Comparison of ENCODE assay signal across 8 cellular contexts in genomic region chr9:129138476-129139232, GRCh38. TPM values are rescaled to one million over a fixed set of nuclear protein-coding genes. Genes with fewer than 3 reads are reported as not detected.
A peak's percentile ranks its signal among the peaks of the same experiment; 100 is the strongest.
DNase-seq lines count a peak whose midpoint lies in the region; ATAC-seq and TF ChIP-seq lines count a peak whose summit lies in the region.

No MANE protein-coding gene starts in this region.

- peak overlapping the region; percentile 78 for H3K4me2 ChIP-seq in DOHH2 (ENCODE audit: low read length)

- TF ChIP-seq CTCF in DOHH2 (IDR thresholded peaks at IDR 0.05; ENCODE audit: low read depth, low read length, poor library complexity, severe bottlenecking) (no peak), activated B cell treated with CpG ODN at 0.5 μM for 24 hours (IDR thresholded peaks at IDR 0.05) (no peak), prostate gland (IDR thresholded peaks at IDR 0.05) (no peak), GM13977 (IDR thresholded peaks at IDR 0.05; ENCODE audit: extremely low read depth, insufficient read depth, missing control alignments) (no peak)

- peaks cover 14% of the 10 kb centered on the region for H3F3A ChIP-seq in DOHH2 (ENCODE audit: control insufficient read depth, insufficient read depth)

- intact Hi-C loops in activated B cell treated with CpG ODN at 0.5 μM for 24 hours (cut with micrococcal nuclease) = loop anchor here (1.0 kb wide), 6 partner anchors 38 to 747 kb away; no protein-coding TSS in a partner anchor
- intact Hi-C loops in Right ventricle myocardium superior (cut with DNase I) = loop anchor here (2.0 to 5.0 kb wide), 2 partner anchors 470 to 599 kb away; no protein-coding TSS in a partner anchor
- intact Hi-C loops in prostate gland (cut with DNase I) = loop anchor here (1.0 kb wide), 1 partner anchor 472 kb away; no protein-coding TSS in a partner anchor

- no peaks in the 10 kb centered on the region for H4K20me1 ChIP-seq in DOHH2 (ENCODE audit: control insufficient read depth, insufficient read depth, low read depth, low read length)

- no peaks in the 10 kb centered on the region for H3K27me3 ChIP-seq in DOHH2 (ENCODE audit: control insufficient read depth, low read length)
- H3K27me3 ChIP-seq in prostate gland (replicated peaks; ENCODE audit: insufficient read depth) = no peaks in the 10 kb centered on the region

- H3K36me3 Mint-ChIP-seq in activated B cell treated with CpG ODN at 0.5 μM for 24 hours (ENCODE audit: low read depth) = peaks cover 50% of the 10 kb centered on the region

- H3K9me3 ChIP-seq in DOHH2 (ENCODE audit: control insufficient read depth, insufficient read depth, low read length) (no peaks in the 10 kb centered on the region), prostate gland (no peaks in the 10 kb centered on the region)

- H3K4me3 ChIP-seq in DOHH2 (ENCODE audit: low read length) = no peak overlapping the region; the same call in 1 of the 2 replicates
- no peak overlapping the region for H3K4me3 ChIP-seq in prostate gland

- WGBS in prostate gland = 41% methylated on average over 21 of the region's 21 CpGs

- no peak overlapping the region for H3K27ac ChIP-seq in DOHH2 (ENCODE audit: low read depth, low read length)
- H3K27ac ChIP-seq in prostate gland = peak overlapping the region; percentile 99

- H3K4me1 ChIP-seq in DOHH2 (ENCODE audit: control insufficient read depth, low read length) = peaks cover 46% of the 10 kb centered on the region
- peaks cover 32% of the 10 kb centered on the region for H3K4me1 ChIP-seq in prostate gland (replicated peaks)

- POLR2A ChIA-PET in activated B cell treated with CpG ODN at 0.5 μM for 24 hours (lab: Charles Lee) = interaction anchor here (0.6 to 5.2 kb wide), 12 partner anchors 36 to 1741 kb away, joined by 3 to 62 read pairs (median 12); partner anchors contain the start of genes DOLPP1, IER5L, NTMT1 and SLC2A8

- DNase-seq in activated B cell treated with CpG ODN at 0.5 μM for 24 hours = no peak
- DNase-seq in Right ventricle myocardium superior = peak; percentile 78
- DNase-seq in prostate gland (ENCODE audit: low spot score) = peak; percentile 44
- no peak for DNase-seq in GM13977 (ENCODE audit: low spot score)
- no peak for DNase-seq in SHP77 (lab: John Stamatoyannopoulos, UW)
- DNase-seq in D341Med (ENCODE audit: low spot score) = no peak

- H3K27ac Mint-ChIP-seq in activated B cell treated with CpG ODN at 0.5 μM for 24 hours = peak overlapping the region; percentile 91

- peaks cover 45% of the 10 kb centered on the region for H3K4me1 Mint-ChIP-seq in activated B cell treated with CpG ODN at 0.5 μM for 24 hours

- H3K36me3 ChIP-seq in DOHH2 (ENCODE audit: control insufficient read depth, low read length) (peaks cover 49% of the 10 kb centered on the region), prostate gland (peaks cover 0 to 4% of the 10 kb centered on the region in 2 donors)

- H3K9me3 Mint-ChIP-seq in activated B cell treated with CpG ODN at 0.5 μM for 24 hours = no peaks in the 10 kb centered on the region

- H3K79me2 ChIP-seq in DOHH2 (ENCODE audit: control insufficient read depth, low read length) = peaks cover 14% of the 10 kb centered on the region

- H3K4me3 Mint-ChIP-seq in activated B cell treated with CpG ODN at 0.5 μM for 24 hours = no peak overlapping the region

- no peak for ATAC-seq in activated B cell treated with CpG ODN at 0.5 μM for 24 hours (ENCODE audit: low read depth)
- peak; percentile 16 for ATAC-seq in Right ventricle myocardium superior (ENCODE audit: poor library complexity)
- ATAC-seq in activated CD4-positive, CD25-positive, alpha-beta regulatory T cell treated with anti-CD3 and anti-CD28 coated beads, Interleukin-2, amount 50 U/mL, for 24 hours = no peak

- no peaks in the 10 kb centered on the region for H3K27me3 Mint-ChIP-seq in activated B cell treated with CpG ODN at 0.5 μM for 24 hours

- TF ChIP-seq POLR2A in prostate gland (IDR thresholded peaks at IDR 0.05) = no peak

- no peaks in the 10 kb centered on the region for H3K9me2 ChIP-seq in DOHH2 (replicated peaks; ENCODE audit: control insufficient read depth, low read length)

- in situ Hi-C loops in GM13977 (cut with MboI; ENCODE audit: low pct_unique_long_range_greater_than_20kb, low sequenced_read_pairs, unreplicated experiment) = loop anchor here (10.0 to 25.0 kb wide), 2 partner anchors 476 to 649 kb away; no protein-coding TSS in a partner anchor

- CTCF ChIA-PET in activated B cell treated with CpG ODN at 0.5 μM for 24 hours (lab: Charles Lee) = interaction anchor here (0.7 to 6.7 kb wide), 24 partner anchors 8 to 647 kb away, joined by 3 to 84 read pairs (median 4); partner anchors contain the start of genes C9orf50, IER5L and NTMT1

RNA-seq across cellular contexts. Expression of gene PTPA, which starts 27.4 kb away (rescaled TPM):
- total RNA-seq in activated B cell treated with CpG ODN at 0.5 μM for 24 hours (65.5 and 67.2 TPM in 2 replicates), Right ventricle myocardium superior (179 TPM), prostate gland (100 to 1,000 TPM; 165 to 173 TPM)

RNA-seq across cellular contexts. Expression of gene CRAT, which starts 28.1 kb away (rescaled TPM):
- 6.8 and 8.2 TPM in 2 replicates for total RNA-seq in activated B cell treated with CpG ODN at 0.5 μM for 24 hours
- 85.4 TPM for total RNA-seq in Right ventricle myocardium superior
- total RNA-seq in prostate gland = 10 to 100 TPM; 59.8 to 98.3 TPM

RNA-seq across cellular contexts. Expression of gene IER5L, which starts 39.4 kb away (rescaled TPM):
- total RNA-seq in activated B cell treated with CpG ODN at 0.5 μM for 24 hours (1.9 and 2.1 TPM in 2 replicates), Right ventricle myocardium superior (3.5 TPM), prostate gland (10 to 100 TPM in 1 of 2 donors, 1 to 10 TPM in 1; 7.2 to 30.7 TPM)

RNA-seq across cellular contexts. Expression of gene DOLPP1, which starts 57.7 kb away (rescaled TPM):
- total RNA-seq in activated B cell treated with CpG ODN at 0.5 μM for 24 hours = 10.9 and 11.3 TPM in 2 replicates
- 4.4 TPM for total RNA-seq in Right ventricle myocardium superior
- 10 to 100 TPM; 13.5 to 24.1 TPM for total RNA-seq in prostate gland

Comparison
In these comparisons a context has a peak if more than half of its experiments do, and no peak if none do; other contexts are left out.
1. DNase-seq: peak in Right ventricle myocardium superior (single experiment) and prostate gland (single experiment); none in activated B cell treated with CpG ODN at 0.5 μM for 24 hours (single experiment), GM13977 (single experiment), SHP77 (0 of 2) and D341Med (single experiment).